In the genomic region with DNA sequence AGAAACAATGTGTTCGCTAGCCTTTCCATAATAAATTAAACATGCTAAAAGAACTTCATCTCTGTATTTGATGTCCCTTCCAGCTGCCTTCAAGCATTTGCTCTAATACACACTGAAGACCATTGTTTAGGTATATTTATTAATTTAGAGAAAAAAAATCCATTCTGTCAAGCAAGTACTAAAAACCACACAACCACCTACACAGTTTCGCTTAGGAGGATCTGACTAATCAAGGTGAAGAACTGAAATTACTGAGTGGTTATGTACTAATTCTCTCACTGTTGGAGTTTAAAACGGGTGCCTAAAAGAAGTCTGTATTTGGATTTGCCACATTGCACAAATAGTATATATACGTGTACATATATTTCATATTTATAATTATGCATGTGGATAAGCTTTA, we compare ENCODE assay signal across 14 cellular contexts. TPM values are rescaled to one million over a fixed set of nuclear protein-coding genes. Genes with fewer than 3 reads are reported as not detected.
DNase-seq lines count a peak whose midpoint lies in the region; ATAC-seq and TF ChIP-seq lines count a peak whose summit lies in the region.
"Had no signal": no experiment of that assay in that cellular context is flagged by ENCODE, and none has a peak within 500 bp of the region (broad histone marks: within the 10 kb centered on the region; RNA-seq: fewer than 3 reads in every experiment).

No MANE protein-coding gene starts in this region.

- H3K4me1 Mint-ChIP-seq in activated naive CD4-positive, alpha-beta T cell treated with anti-CD3 and anti-CD28 coated beads for 36 hours (ENCODE audit: low read depth) = peaks cover 39% of the 10 kb centered on the region
- H3K4me1 Mint-ChIP-seq in osteocyte (ENCODE audit: unreplicated experiment) = peaks cover 10% of the 10 kb centered on the region

- peaks cover 8% of the 10 kb centered on the region for H3K27me3 Mint-ChIP-seq in activated naive CD4-positive, alpha-beta T cell treated with anti-CD3 and anti-CD28 coated beads for 36 hours (ENCODE audit: low read depth)
- H3K27me3 Mint-ChIP-seq in osteocyte (ENCODE audit: unreplicated experiment) = no peaks in the 10 kb centered on the region

- TF ChIP-seq CTCF in epithelial cell of esophagus (IDR thresholded peaks at IDR 0.05; ENCODE audit: insufficient read depth, low read depth, low read length, missing control alignments) (no peak), osteocyte (IDR thresholded peaks at IDR 0.05) (no peak)

- H3K27ac Mint-ChIP-seq in activated naive CD4-positive, alpha-beta T cell treated with anti-CD3 and anti-CD28 coated beads for 36 hours = no peak overlapping the region
- no peak overlapping the region for H3K27ac Mint-ChIP-seq in osteocyte (ENCODE audit: unreplicated experiment)
- H3K27ac Mint-ChIP-seq: natural killer cell had no signal

- no peak overlapping the region for H3K4me3 Mint-ChIP-seq in activated naive CD4-positive, alpha-beta T cell treated with anti-CD3 and anti-CD28 coated beads for 36 hours
- H3K4me3 Mint-ChIP-seq in osteocyte (ENCODE audit: unreplicated experiment) = no peak overlapping the region
- H3K4me3 Mint-ChIP-seq: natural killer cell had no signal

- H3K4me3 ChIP-seq in epithelial cell of esophagus (ENCODE audit: low read length) = no peak overlapping the region
- H3K4me3 ChIP-seq: skin epidermis had no signal

- CTCF ChIA-PET in activated naive CD4-positive, alpha-beta T cell treated with anti-CD3 and anti-CD28 coated beads for 36 hours (lab: Charles Lee) = no interaction called here

- DNase-seq in activated naive CD4-positive, alpha-beta T cell treated with anti-CD3 and anti-CD28 coated beads for 36 hours = peak; percentile 57
- no peak for DNase-seq in activated naive CD4-positive, alpha-beta T cell treated with Interleukin-2 at 50 U/mL for 16 hours
- DNase-seq in epithelial cell of esophagus (ENCODE audit: low read depth) = peak; percentile 36
- DNase-seq in osteocyte (ENCODE audit: extremely low spot score, unreplicated experiment) = no peak
- no peak for DNase-seq in anterior cingulate cortex (lab: John Stamatoyannopoulos, UW)
- DNase-seq in NCI-H510A treated with DMSO at 0.1 percent for 48 hours (lab: John Stamatoyannopoulos, UW) = no peak
- DNase-seq: ACHN; activated CD8-positive, alpha-beta memory T cell treated with anti-CD3 and anti-CD28 coated beads, Interleukin-2, amount 50 U/mL, for 48 hours; natural killer cell; NCI-H1105 treated with DMSO at 0.1 percent for 48 hours; stimulated activated CD8-positive, alpha-beta memory T cell treated with anti-CD3 and anti-CD28 coated beads, Interleukin-4, amount 100 ng/mL, for 48 hours had no signal

- intact Hi-C loops in activated naive CD4-positive, alpha-beta T cell treated with anti-CD3 and anti-CD28 coated beads for 36 hours (cut with micrococcal nuclease) = loop anchor here (1.0 to 5.0 kb wide), 3 partner anchors 75 to 416 kb away; no protein-coding TSS in a partner anchor

- no peaks in the 10 kb centered on the region for H3K36me3 Mint-ChIP-seq in activated naive CD4-positive, alpha-beta T cell treated with anti-CD3 and anti-CD28 coated beads for 36 hours (ENCODE audit: low read depth)
- H3K36me3 Mint-ChIP-seq in osteocyte (ENCODE audit: unreplicated experiment) = no peaks in the 10 kb centered on the region
- H3K36me3 Mint-ChIP-seq: natural killer cell had no signal

- no peaks in the 10 kb centered on the region for H3K9me3 Mint-ChIP-seq in activated naive CD4-positive, alpha-beta T cell treated with anti-CD3 and anti-CD28 coated beads for 36 hours
- H3K9me3 Mint-ChIP-seq in osteocyte (ENCODE audit: unreplicated experiment) = no peaks in the 10 kb centered on the region
- H3K9me3 Mint-ChIP-seq: natural killer cell had no signal

- peak; percentile 83 for ATAC-seq in GM21423 (IDR thresholded peaks at IDR 0.05; ENCODE audit: unreplicated experiment)
- peak; percentile 77 for ATAC-seq in HG03135 (IDR thresholded peaks at IDR 0.05; ENCODE audit: unreplicated experiment)
- ATAC-seq: natural killer cell had no signal

RNA-seq across cellular contexts. Expression of a gene that starts 58.9 kb away (rescaled TPM):
- total RNA-seq in activated naive CD4-positive, alpha-beta T cell treated with anti-CD3 and anti-CD28 coated beads for 36 hours = 10 to 100 TPM; 38.4 to 41.3 TPM
- 30.7 and 30.9 TPM in 2 replicates for total RNA-seq in osteocyte

Comparison
In these comparisons a context has a peak if more than half of its experiments do, and no peak if none do; other contexts are left out.
1. DNase-seq: peak in activated naive CD4-positive, alpha-beta T cell treated with anti-CD3 and anti-CD28 coated beads for 36 hours (single experiment) and epithelial cell of esophagus (single experiment); none in activated naive CD4-positive, alpha-beta T cell treated with Interleukin-2 at 50 U/mL for 16 hours (single experiment), osteocyte (single experiment), anterior cingulate cortex (0 of 58) and NCI-H510A treated with DMSO at 0.1 percent for 48 hours (single experiment).